ENCODE assay signal across 1 cellular context in the genomic region with DNA sequence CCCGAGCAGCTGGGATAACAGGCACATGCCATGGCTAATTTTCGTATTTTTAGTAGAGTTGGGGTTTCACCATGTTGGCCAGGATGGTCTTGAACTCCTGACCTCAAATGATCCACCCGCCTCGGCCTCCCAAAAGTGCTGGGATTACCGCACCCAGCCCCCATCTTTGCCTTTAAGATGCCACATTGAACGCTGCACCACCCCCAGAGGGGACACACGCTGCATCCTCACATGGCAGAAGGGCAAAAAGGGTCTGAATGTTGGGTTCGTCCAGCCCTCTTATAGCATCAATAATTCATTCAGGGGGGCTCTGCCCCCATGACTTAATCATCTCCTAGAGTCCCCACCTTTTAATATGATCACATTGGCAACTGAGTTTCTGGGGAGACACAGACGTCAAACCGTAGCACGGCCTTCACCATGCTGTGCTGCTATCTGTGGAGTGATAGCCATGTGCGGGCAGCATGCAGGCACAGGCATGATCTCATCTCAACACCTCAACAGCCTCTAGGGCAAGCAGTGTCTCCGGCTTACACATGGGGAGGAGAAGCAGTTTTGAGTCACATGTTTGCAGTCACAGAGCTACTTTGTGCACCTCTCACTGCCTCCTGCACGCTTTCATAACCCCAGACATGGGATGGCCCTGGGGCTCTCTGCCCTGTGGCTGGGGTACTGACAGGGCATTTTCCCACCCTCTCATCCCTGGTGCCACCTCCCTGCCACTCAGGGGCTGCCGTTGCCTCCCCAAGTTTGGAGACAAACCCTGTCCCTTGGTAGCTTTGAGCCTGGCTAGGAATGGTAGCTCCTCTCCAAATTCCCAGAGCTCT.
TF ChIP-seq lines count a peak whose summit lies in the region.

No MANE protein-coding gene starts in this region.

TF ChIP-seq in GM12878, 131 proteins besides CTCF, POLR2A, EP300 and RAD21:
- 0 out of 2 replicates have a peak, but pooled peaks have one; percentile 8 for TF ChIP-seq JUNB (IDR thresholded peaks at IDR 0.05)
- no peak for TF ChIP-seq IRF4 (IDR thresholded peaks at IDR 0.05; ENCODE audit: low read depth, low read length)
- TF ChIP-seq CREB1 (IDR thresholded peaks at IDR 0.05; ENCODE audit: low read depth), result 0 out of 2 replicates have a peak, but pooled peaks have one; percentile 7
